ENCODE assay signal across 20 cellular contexts in the genomic region with DNA sequence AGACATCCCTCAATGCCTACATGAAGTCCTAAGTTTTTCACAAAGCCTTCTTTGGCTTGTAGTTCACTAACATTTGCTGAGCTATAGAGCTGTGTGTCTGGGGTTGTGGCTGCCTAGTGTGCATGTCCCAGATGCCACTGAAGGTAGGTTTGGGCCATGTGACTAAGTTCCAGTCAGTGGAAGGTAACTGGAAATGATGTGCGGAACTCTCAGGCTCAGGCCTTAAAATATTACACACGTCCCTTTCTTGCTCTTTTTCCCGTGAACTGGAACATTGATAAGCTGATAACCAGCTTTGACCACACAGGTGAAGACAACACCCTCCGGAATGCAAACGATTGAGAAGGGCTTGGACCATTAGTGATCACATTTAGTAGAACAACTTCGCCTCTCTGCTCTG.
DNase-seq lines count a peak whose midpoint lies in the region; ATAC-seq and TF ChIP-seq lines count a peak whose summit lies in the region.
"Had no signal": no experiment of that assay in that cellular context is flagged by ENCODE, and none has a peak within 500 bp of the region (broad histone marks: within the 10 kb centered on the region; RNA-seq: fewer than 3 reads in every experiment).

No MANE protein-coding gene starts in this region.

- H3K27me3 ChIP-seq in CD4-positive, CD25-positive, alpha-beta regulatory T cell (ENCODE audit: control insufficient read depth, insufficient read depth, low read length) = no peaks in the 10 kb centered on the region
- H3K27me3 ChIP-seq in trophoblast cell (ENCODE audit: insufficient read depth, low read length) (no peaks in the 10 kb centered on the region), esophagus squamous epithelium (peaks cover 0 to 10% (median 0%) of the 10 kb centered on the region in 4 donors)
- H3K27me3 ChIP-seq: BE2C, BLaER1 had no signal

- H3K27ac Mint-ChIP-seq in CD4-positive, CD25-positive, alpha-beta regulatory T cell = peak overlapping the region in 2 of 3 donors; percentile 12 to 22
- H3K27ac Mint-ChIP-seq in T-helper 17 cell = peak overlapping the region; percentile 99
- H3K27ac Mint-ChIP-seq in effector memory CD8-positive, alpha-beta T cell = peak overlapping the region; percentile 13 to 20
- H3K27ac Mint-ChIP-seq: CD14-positive monocyte; CD4-positive, alpha-beta T cell; CD8-positive, alpha-beta T cell had no signal

- no peaks in the 10 kb centered on the region for H3K27me3 Mint-ChIP-seq in CD4-positive, CD25-positive, alpha-beta regulatory T cell
- H3K27me3 Mint-ChIP-seq in T-helper 17 cell = no peaks in the 10 kb centered on the region
- H3K27me3 Mint-ChIP-seq in effector memory CD8-positive, alpha-beta T cell = no peaks in the 10 kb centered on the region
- H3K27me3 Mint-ChIP-seq: CD4-positive, alpha-beta T cell had no signal

- H2BK12ac ChIP-seq in trophoblast cell (ENCODE audit: low read length) = no peak overlapping the region

- peaks cover 23% of the 10 kb centered on the region for H3K4me1 ChIP-seq in CD4-positive, CD25-positive, alpha-beta regulatory T cell (ENCODE audit: control insufficient read depth, insufficient read depth, low read length, poor library complexity, severe bottlenecking)
- H3K4me1 ChIP-seq in trophoblast cell (ENCODE audit: control insufficient read depth in 1 of 2, insufficient read depth in 2 of 2, low read length in 2 of 2) (peaks cover 21 to 25% of the 10 kb centered on the region in 2 experiments), esophagus squamous epithelium (no peaks in the 10 kb centered on the region)
- H3K4me1 ChIP-seq: BLaER1 had no signal

- H2BK120ac ChIP-seq in trophoblast cell (ENCODE audit: insufficient read depth, low read length, poor library complexity) = no peak overlapping the region

- H2BK5ac ChIP-seq in trophoblast cell (ENCODE audit: low read depth, low read length, poor library complexity) = no peak overlapping the region

- ATAC-seq in CD4-positive, CD25-positive, alpha-beta regulatory T cell (ENCODE audit: low read depth in 2 of 2) = no peak
- ATAC-seq in T-helper 17 cell = no peak
- no peak for ATAC-seq in effector memory CD8-positive, alpha-beta T cell (replicated peaks)
- ATAC-seq in GM21515 (IDR thresholded peaks at IDR 0.05; ENCODE audit: unreplicated experiment) = no peak
- ATAC-seq in HG02798 (IDR thresholded peaks at IDR 0.05; ENCODE audit: poor library complexity, unreplicated experiment) = no peak
- ATAC-seq: CD8-positive, alpha-beta T cell; GM12878 had no signal

- no peak overlapping the region for H3K18ac ChIP-seq in trophoblast cell (ENCODE audit: low read length)

- H3K4me3 ChIP-seq in CD4-positive, CD25-positive, alpha-beta regulatory T cell (ENCODE audit: low read depth, low read length) = no peak overlapping the region
- H3K4me3 ChIP-seq in trophoblast cell (ENCODE audit: low read depth, low read length) = no peak overlapping the region
- H3K4me3 ChIP-seq in esophagus squamous epithelium = no peak overlapping the region
- H3K4me3 ChIP-seq: BLaER1, GM12878 had no signal

- no peak for TF ChIP-seq CTCF in esophagus squamous epithelium (IDR thresholded peaks at IDR 0.05)

- WGBS in trophoblast cell (ENCODE audit: extremely low coverage, insufficient coverage, insufficient read length) = no CpG with 5 or more reads among the region's 6 CpGs
- WGBS in esophagus squamous epithelium, 2 donors = 78 to 84% methylated on average over 5 to 6 of the region's 6 CpGs

- DNase-seq in CD4-positive, CD25-positive, alpha-beta regulatory T cell = no peak
- DNase-seq in T-helper 17 cell (no peak), trophoblast cell (peak; percentile 65 to 77), esophagus squamous epithelium (lab: John Stamatoyannopoulos, UW) (no peak)
- no peak for DNase-seq in effector memory CD8-positive, alpha-beta T cell
- DNase-seq: 8988T; ACHN; BE2C; C1 segment of cervical spinal cord; Caco-2; Calu3; CD4-positive, alpha-beta T cell; CD8-positive, alpha-beta T cell; DMS79 treated with DMSO at 0.1 percent for 48 hours; GF-D8 had no signal

- no peak overlapping the region for H4K12ac ChIP-seq in trophoblast cell (ENCODE audit: low read depth, low read length)

- intact Hi-C loops in esophagus squamous epithelium (cut with DNase I) = no loop called here

- peaks cover 7% of the 10 kb centered on the region for H3K79me2 ChIP-seq in trophoblast cell (ENCODE audit: control insufficient read depth, insufficient read depth, low read length, poor library complexity)

- no peak overlapping the region for H3K23ac ChIP-seq in trophoblast cell (ENCODE audit: low read length)

- H4K8ac ChIP-seq in trophoblast cell (ENCODE audit: low read depth, low read length) = no peak overlapping the region

- H3K36me3 ChIP-seq in CD4-positive, CD25-positive, alpha-beta regulatory T cell (ENCODE audit: control insufficient read depth, insufficient read depth, low read length) = no peaks in the 10 kb centered on the region
- H3K36me3 ChIP-seq in trophoblast cell (ENCODE audit: control insufficient read depth in 1 of 2, insufficient read depth in 2 of 2, low read length in 2 of 2) (no peaks in the 10 kb centered on the region), esophagus squamous epithelium (no peaks in the 10 kb centered on the region)
- H3K36me3 ChIP-seq: BE2C, BLaER1 had no signal

- no peak overlapping the region for H2AFZ ChIP-seq in trophoblast cell (ENCODE audit: insufficient read depth, low read length, poor library complexity)

- H3K9me3 Mint-ChIP-seq in CD4-positive, CD25-positive, alpha-beta regulatory T cell = no peaks in the 10 kb centered on the region
- H3K9me3 Mint-ChIP-seq in effector memory CD8-positive, alpha-beta T cell = no peaks in the 10 kb centered on the region
- H3K9me3 Mint-ChIP-seq: CD4-positive, alpha-beta T cell; CD8-positive, alpha-beta T cell had no signal

- H3K9ac ChIP-seq in trophoblast cell (ENCODE audit: low read length) = no peak overlapping the region
- H3K9ac ChIP-seq: BLaER1 had no signal

- peaks cover 5 to 31% (median 22%) of the 10 kb centered on the region in 4 donors for H3K4me1 Mint-ChIP-seq in CD4-positive, CD25-positive, alpha-beta regulatory T cell
- H3K4me1 Mint-ChIP-seq in T-helper 17 cell = peaks cover 26% of the 10 kb centered on the region
- peaks cover 21 to 26% of the 10 kb centered on the region in 2 donors for H3K4me1 Mint-ChIP-seq in effector memory CD8-positive, alpha-beta T cell (ENCODE audit: low read depth in 2 of 2)
- H3K4me1 Mint-ChIP-seq: CD14-positive monocyte had no signal

- H3K36me3 Mint-ChIP-seq in CD4-positive, CD25-positive, alpha-beta regulatory T cell = peaks cover 3% of the 10 kb centered on the region
- peaks cover 3% of the 10 kb centered on the region for H3K36me3 Mint-ChIP-seq in T-helper 17 cell (ENCODE audit: low read depth)
- H3K36me3 Mint-ChIP-seq in effector memory CD8-positive, alpha-beta T cell (ENCODE audit: insufficient read depth) = peaks cover 14% of the 10 kb centered on the region
- H3K36me3 Mint-ChIP-seq: CD14-positive monocyte; CD8-positive, alpha-beta T cell had no signal

- no peak overlapping the region for H3K4me2 ChIP-seq in trophoblast cell (ENCODE audit: low read length)
- H3K4me2 ChIP-seq: BLaER1 had no signal

- H3K79me1 ChIP-seq in trophoblast cell (ENCODE audit: low read length) = peaks cover 25% of the 10 kb centered on the region

- H3K9me3 ChIP-seq in CD4-positive, CD25-positive, alpha-beta regulatory T cell (ENCODE audit: control insufficient read depth in 2 of 2, low read length in 2 of 2) = no peaks in the 10 kb centered on the region
- H3K9me3 ChIP-seq in T-helper 17 cell (ENCODE audit: control insufficient read depth, low read length, poor library complexity, severe bottlenecking) (no peaks in the 10 kb centered on the region), trophoblast cell (ENCODE audit: insufficient read depth, low read depth, low read length) (no peaks in the 10 kb centered on the region), esophagus squamous epithelium (no peaks in the 10 kb centered on the region)
- H3K9me3 ChIP-seq: BE2C, BLaER1 had no signal

- H2AK5ac ChIP-seq in trophoblast cell (ENCODE audit: low read length) = no peak overlapping the region

- no peak overlapping the region for H3K4me3 Mint-ChIP-seq in CD4-positive, CD25-positive, alpha-beta regulatory T cell
- H3K4me3 Mint-ChIP-seq in T-helper 17 cell = no peak overlapping the region
- no peak overlapping the region for H3K4me3 Mint-ChIP-seq in effector memory CD8-positive, alpha-beta T cell
- H3K4me3 Mint-ChIP-seq: CD14-positive monocyte; CD4-positive, alpha-beta T cell; CD8-positive, alpha-beta T cell had no signal

- no peak for TF ChIP-seq POLR2A in esophagus squamous epithelium (IDR thresholded peaks at IDR 0.05)

- H3K14ac ChIP-seq in trophoblast cell (ENCODE audit: low read length) = no peak overlapping the region

- no peak overlapping the region for H3K4ac ChIP-seq in trophoblast cell (ENCODE audit: low read depth, low read length)

- no peak overlapping the region for H3K27ac ChIP-seq in CD4-positive, CD25-positive, alpha-beta regulatory T cell (ENCODE audit: insufficient read depth, low read length, poor library complexity, severe bottlenecking)
- peak overlapping the region; percentile 12 for H3K27ac ChIP-seq in trophoblast cell (ENCODE audit: low read depth, low read length)
- H3K27ac ChIP-seq in esophagus squamous epithelium = no peak overlapping the region
- H3K27ac ChIP-seq: BLaER1 had no signal

- peak overlapping the region; percentile 10 for H4K91ac ChIP-seq in trophoblast cell (ENCODE audit: low read depth, low read length)

Comparison
In these comparisons a context has a peak if more than half of its experiments do, and no peak if none do; other contexts are left out.
1. DNase-seq: peak in trophoblast cell (2 of 2); none in CD4-positive, CD25-positive, alpha-beta regulatory T cell (0 of 3), T-helper 17 cell (0 of 3), effector memory CD8-positive, alpha-beta T cell (0 of 3) and esophagus squamous epithelium (single experiment).
2. H3K27ac Mint-ChIP-seq: peak in every context shown above with its lines; median percentile 99 in T-helper 17 cell; 17 in CD4-positive, CD25-positive, alpha-beta regulatory T cell; 16 in effector memory CD8-positive, alpha-beta T cell.